ENCODE assay signal across 11 cellular contexts in the genomic region with DNA sequence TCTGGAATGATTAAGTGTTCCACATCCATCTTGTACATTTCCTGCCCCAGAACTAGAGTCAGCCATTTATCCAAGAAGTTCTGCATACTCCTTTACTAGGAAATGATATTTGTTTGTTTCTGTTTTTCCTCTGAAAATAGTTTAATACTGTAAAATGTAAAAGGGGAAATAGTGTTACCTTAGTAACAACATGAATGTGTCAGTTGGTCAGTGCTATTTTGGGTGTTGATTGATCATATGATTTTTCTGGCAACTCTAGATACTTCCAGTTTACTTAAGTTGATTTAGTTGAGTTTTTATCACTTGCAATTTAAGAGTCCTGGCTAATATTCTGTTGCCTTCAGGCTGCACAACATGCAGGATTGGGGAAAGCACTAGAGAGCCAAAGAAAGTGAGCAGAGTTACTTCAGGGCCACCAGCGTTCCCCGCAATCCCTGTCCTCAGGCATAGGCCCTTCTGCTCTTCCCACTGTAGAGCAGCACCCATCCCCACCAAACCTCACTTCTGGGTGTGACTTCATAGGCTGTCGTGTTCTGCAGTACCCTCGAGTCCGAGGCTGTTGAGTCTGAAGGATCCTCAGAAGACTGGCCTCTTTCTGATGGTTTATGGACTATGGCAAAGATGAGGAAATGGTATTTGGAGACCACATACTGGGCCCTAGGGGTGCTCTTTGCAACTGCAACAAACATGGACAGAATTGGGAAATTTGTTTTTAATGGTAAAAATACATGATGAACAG.
DNase-seq lines count a peak whose midpoint lies in the region; ATAC-seq and TF ChIP-seq lines count a peak whose summit lies in the region.
"Had no signal": no experiment of that assay in that cellular context is flagged by ENCODE, and none has a peak within 500 bp of the region (broad histone marks: within the 10 kb centered on the region; RNA-seq: fewer than 3 reads in every experiment).

No MANE protein-coding gene starts in this region.

- H3K9me3 Mint-ChIP-seq in chondrocyte (ENCODE audit: low read depth) (no peaks in the 10 kb centered on the region), mesothelial cell of epicardium (no peaks in the 10 kb centered on the region)
- H3K9me3 Mint-ChIP-seq in T-helper 2 cell treated with Interferon-gamma antibody and Interleukin-4, amounts not matched to agents 5 μg/mL and 100 μg/mL, for 36 hours: no peaks in the 10 kb centered on the region

- H3K36me3 ChIP-seq in ACC112 (ENCODE audit: insufficient read depth, low read length): peaks cover 74% of the 10 kb centered on the region

- H3K4me1 ChIP-seq in ACC112 (ENCODE audit: control insufficient read depth, insufficient read depth, low read length, unreplicated experiment): peaks cover 6% of the 10 kb centered on the region
- H3K4me1 ChIP-seq: Caco-2 had no signal

- H3K27ac ChIP-seq in ACC112 (ENCODE audit: low read depth, low read length) (peak overlapping the region; percentile 20; the same call in 1 of the 2 replicates), HL-60 (replicated peaks) (peak overlapping the region; percentile 1; the same call in 1 of the 2 replicates)

- no peak overlapping the region for H3K4me3 ChIP-seq in ACC112 (ENCODE audit: low read depth, low read length)
- no peak overlapping the region for H3K4me3 ChIP-seq in HL-60 (replicated peaks; ENCODE audit: insufficient read depth, low read length)

- H3K79me2 ChIP-seq in ACC112 (ENCODE audit: control insufficient read depth, insufficient read depth, low read length, unreplicated experiment): peaks cover 37% of the 10 kb centered on the region

- no peak overlapping the region for H3K4me3 Mint-ChIP-seq in chondrocyte (ENCODE audit: unreplicated experiment)
- H3K4me3 Mint-ChIP-seq in mesothelial cell of epicardium: no peak overlapping the region
- H3K4me3 Mint-ChIP-seq in T-helper 2 cell treated with Interferon-gamma antibody and Interleukin-4, amounts not matched to agents 5 μg/mL and 100 μg/mL, for 36 hours: no peak overlapping the region

- no peaks in the 10 kb centered on the region for H3K27me3 Mint-ChIP-seq in chondrocyte (ENCODE audit: low read depth)
- no peaks in the 10 kb centered on the region for H3K27me3 Mint-ChIP-seq in mesothelial cell of epicardium (ENCODE audit: low read depth)
- no peaks in the 10 kb centered on the region for H3K27me3 Mint-ChIP-seq in T-helper 2 cell treated with Interferon-gamma antibody and Interleukin-4, amounts not matched to agents 5 μg/mL and 100 μg/mL, for 36 hours (ENCODE audit: low read depth)

- no peak for ATAC-seq in GM21529 (IDR thresholded peaks at IDR 0.05; ENCODE audit: unreplicated experiment)

- peaks cover 51% of the 10 kb centered on the region for H3K36me3 Mint-ChIP-seq in chondrocyte (ENCODE audit: low read depth)
- H3K36me3 Mint-ChIP-seq in mesothelial cell of epicardium: peaks cover 64% of the 10 kb centered on the region
- peaks cover 69% of the 10 kb centered on the region for H3K36me3 Mint-ChIP-seq in T-helper 2 cell treated with Interferon-gamma antibody and Interleukin-4, amounts not matched to agents 5 μg/mL and 100 μg/mL, for 36 hours (ENCODE audit: low read depth)

- H3K4me1 Mint-ChIP-seq in chondrocyte (ENCODE audit: low read depth): peaks cover 35% of the 10 kb centered on the region
- H3K4me1 Mint-ChIP-seq in mesothelial cell of epicardium: peaks cover 3% of the 10 kb centered on the region
- H3K4me1 Mint-ChIP-seq in T-helper 2 cell treated with Interferon-gamma antibody and Interleukin-4, amounts not matched to agents 5 μg/mL and 100 μg/mL, for 36 hours (ENCODE audit: low read depth): peaks cover 12% of the 10 kb centered on the region

- no peak overlapping the region for H2AFZ ChIP-seq in ACC112 (ENCODE audit: low read length, unreplicated experiment)

- H3K27me3 ChIP-seq in ACC112 (ENCODE audit: insufficient read depth, low read length) (no peaks in the 10 kb centered on the region), HL-60 (ENCODE audit: insufficient read depth, poor library complexity, severe bottlenecking) (no peaks in the 10 kb centered on the region)

- no peak for TF ChIP-seq CTCF in HL-60 (IDR thresholded peaks at IDR 0.05; ENCODE audit: insufficient read depth, low read length)
- peak; percentile 32 for TF ChIP-seq CTCF in chondrocyte (IDR thresholded peaks at IDR 0.05)
- TF ChIP-seq CTCF in mesothelial cell of epicardium (IDR thresholded peaks at IDR 0.05; ENCODE audit: unreplicated experiment): no peak

- H3K27ac Mint-ChIP-seq in chondrocyte (ENCODE audit: unreplicated experiment) (peak overlapping the region; percentile 37), mesothelial cell of epicardium (peak overlapping the region; percentile 13)
- no peak overlapping the region for H3K27ac Mint-ChIP-seq in T-helper 2 cell treated with Interferon-gamma antibody and Interleukin-4, amounts not matched to agents 5 μg/mL and 100 μg/mL, for 36 hours

- DNase-seq in HL-60 (ENCODE audit: low read depth in 1 of 2, low spot score in 1 of 2): no peak
- no peak for DNase-seq in chondrocyte (ENCODE audit: low spot score)
- DNase-seq in mesothelial cell of epicardium (ENCODE audit: low spot score in 2 of 2, unreplicated experiment in 2 of 2): no peak
- DNase-seq in NCI-H69 (lab: John Stamatoyannopoulos, UW): no peak
- no peak for DNase-seq in AG08395 (ENCODE audit: low spot score)
- no peak for DNase-seq in T-helper 2 cell treated with Interferon-gamma antibody and Interleukin-4, amounts not matched to agents 5 μg/mL and 100 μg/mL, for 36 hours (ENCODE audit: low spot score)
- DNase-seq: Caco-2; central memory CD4-positive, alpha-beta T cell; NCI-H2171 had no signal
